Comparison of ENCODE assay signal across 15 cellular contexts in genomic region chr9:37897665-37898064, GRCh38.
"Had no signal": no experiment of that assay in that cellular context is flagged by ENCODE, and none has a peak within 500 bp of the region (broad histone marks: within the 10 kb centered on the region; RNA-seq: fewer than 3 reads in every experiment).

No MANE protein-coding gene starts in this region.

- H3K27ac ChIP-seq: thyroid gland, vagina had no signal

- H3K4me3 ChIP-seq: smooth muscle cell, thyroid gland, vagina had no signal

- DNase-seq: activated B cell treated with CpG ODN at 0.5 μM for 24 hours; activated CD4-positive, alpha-beta T cell treated with anti-CD3 and anti-CD28 coated beads, Interleukin-2, amount 10 ng/mL, durations not matched to agents 7 days and 5 days; activated gamma-delta T cell treated with Interleukin-2 at 50 U/mL for 16 hours; activated naive CD8-positive, alpha-beta T cell treated with anti-CD3 and anti-CD28 coated beads, Interleukin-2, amount 10 ng/mL, durations not matched to agents 7 days and 5 days; aorta; caudate nucleus; cortex of kidney; effector memory CD4-positive, alpha-beta T cell; erythroblast; natural killer cell; occipital lobe; right cardiac atrium; thyroid gland had no signal

- ATAC-seq: natural killer cell, right cardiac atrium had no signal

- H3K27me3 ChIP-seq: thyroid gland, vagina had no signal
